ENCODE assay signal across 37 cellular contexts in the genomic region with DNA sequence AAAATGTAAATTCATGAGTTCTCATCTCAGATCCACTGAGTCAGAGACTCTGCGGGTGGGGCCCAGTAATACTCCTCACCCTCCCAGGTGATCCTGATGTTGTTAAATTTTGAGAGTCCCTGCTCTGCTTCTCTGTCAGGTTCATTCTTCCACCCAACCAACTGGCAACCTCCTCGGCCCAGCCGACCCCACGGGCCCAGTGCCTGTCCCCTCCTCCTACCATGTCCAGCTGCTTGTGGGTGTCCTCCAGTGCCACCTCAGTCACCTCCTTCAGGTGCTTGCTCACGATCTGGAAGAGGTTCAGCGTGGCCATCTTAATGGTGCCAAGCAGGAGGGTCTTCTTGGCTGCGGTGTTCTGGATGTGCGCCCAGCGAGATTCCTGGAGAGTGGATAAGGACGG. TPM values are rescaled to one million over a fixed set of nuclear protein-coding genes. Genes with fewer than 3 reads are reported as not detected.
"Had no signal": no experiment of that assay in that cellular context is flagged by ENCODE, and none has a peak within 500 bp of the region (broad histone marks: within the 10 kb centered on the region; RNA-seq: fewer than 3 reads in every experiment).

No MANE protein-coding gene starts in this region.

- H3K27ac ChIP-seq: adrenal gland, body of pancreas, brain microvascular endothelial cell, breast epithelium, VCaP had no signal

- H3K4me1 ChIP-seq: adrenal gland, body of pancreas, breast epithelium had no signal

- H3K4me1 Mint-ChIP-seq: activated CD4-positive, alpha-beta T cell treated with anti-CD3 and anti-CD28 coated beads, Interleukin-2, amount 10 ng/mL, durations not matched to agents 24 days and 14 days had no signal

- ATAC-seq: activated CD8-positive, alpha-beta T cell treated with anti-CD3 and anti-CD28 coated beads for 36 hours; activated naive CD4-positive, alpha-beta T cell treated with anti-CD3 and anti-CD28 coated beads, Interleukin-2, amount 50 U/mL, for 72 hours; activated T-cell treated with anti-CD3 and anti-CD28 coated beads, Interleukin-2, amount 50 U/mL, for 4 hours; activated T-cell treated with anti-CD3 and anti-CD28 coated beads, Interleukin-2, amount 50 U/mL, for 72 hours; activated T-helper 17 cell treated with anti-CD3 and anti-CD28 coated beads, Interleukin-2, amount 50 U/mL, for 72 hours; body of pancreas; T-cell had no signal

- H3K9me3 ChIP-seq: adrenal gland, body of pancreas, breast epithelium had no signal

- H3K9me3 Mint-ChIP-seq: activated B cell treated with CpG ODN at 0.5 μM for 24 hours; activated CD4-positive, alpha-beta memory T cell treated with anti-CD3 and anti-CD28 coated beads for 36 hours; activated CD4-positive, alpha-beta T cell treated with anti-CD3 and anti-CD28 coated beads, Interleukin-2, amount 10 ng/mL, durations not matched to agents 24 days and 14 days; activated CD8-positive, alpha-beta T cell treated with anti-CD3 and anti-CD28 coated beads for 36 hours; activated naive CD4-positive, alpha-beta T cell treated with anti-CD3 and anti-CD28 coated beads for 36 hours; activated naive CD4-positive, alpha-beta T cell treated with anti-CD3 and anti-CD28 coated beads, Interleukin-2, amount 50 U/mL, for 72 hours; activated naive CD8-positive, alpha-beta T cell treated with anti-CD3 and anti-CD28 coated beads for 36 hours; activated T-cell treated with anti-CD3 and anti-CD28 coated beads, Interleukin-2, amount 50 U/mL, for 4 hours; activated T-cell treated with anti-CD3 and anti-CD28 coated beads, Interleukin-2, amount 50 U/mL, for 72 hours; activated T-helper 1 cell treated with anti-CD3 and anti-CD28 coated beads, Interleukin-12 subunit alpha, Interleukin-12 subunit beta, Interleukin-2, Interleukin-4 antibody, amounts not matched to agents 30 ng/mL and 10 ng/mL and 1 ng/mL, durations not matched to agents 14 hours and 24 hours and 36 hours; activated T-helper 17 cell treated with anti-CD3 and anti-CD28 coated beads, Interleukin-2, amount 50 U/mL, for 72 hours; T-cell; T-helper 2 cell treated with Interferon-gamma antibody and Interleukin-4, amounts not matched to agents 5 μg/mL and 100 μg/mL, for 36 hours had no signal

- H3K27me3 ChIP-seq: adrenal gland, body of pancreas, brain microvascular endothelial cell, breast epithelium had no signal

- DNase-seq: activated B cell treated with CpG ODN at 0.5 μM for 24 hours; activated CD4-positive, alpha-beta memory T cell treated with anti-CD3 and anti-CD28 coated beads for 36 hours; activated CD4-positive, alpha-beta T cell treated with anti-CD3 and anti-CD28 coated beads for 4 hours; activated CD4-positive, alpha-beta T cell treated with anti-CD3 and anti-CD28 coated beads, Interleukin-2, amount 10 ng/mL, durations not matched to agents 24 days and 14 days; activated CD4-positive, alpha-beta T cell treated with anti-CD3 and anti-CD28 coated beads, Interleukin-2, amount 50 U/mL, for 1 hour; activated CD4-positive, alpha-beta T cell treated with anti-CD3 and anti-CD28 coated beads, Interleukin-2, amount 50 U/mL, for 4 hours; activated CD4-positive, CD25-positive, alpha-beta regulatory T cell treated with anti-CD3 and anti-CD28 coated beads, Interleukin-2, amount 50 U/mL, for 72 hours; activated CD8-positive, alpha-beta memory T cell treated with anti-CD3 and anti-CD28 coated beads, Interleukin-2, amount 50 U/mL, for 4 hours; activated CD8-positive, alpha-beta T cell treated with anti-CD3 and anti-CD28 coated beads for 36 hours; activated effector memory CD4-positive, alpha-beta T cell treated with anti-CD3 and anti-CD28 coated beads, Interleukin-2, amount 50 U/mL, for 16 hours; activated gamma-delta T cell treated with Interleukin-2 at 50 U/mL for 16 hours; activated naive CD4-positive, alpha-beta T cell; activated naive CD4-positive, alpha-beta T cell treated with anti-CD3 and anti-CD28 coated beads for 36 hours; activated naive CD4-positive, alpha-beta T cell treated with anti-CD3 and anti-CD28 coated beads, Interleukin-2, amount 50 U/mL, for 16 hours; activated naive CD8-positive, alpha-beta T cell treated with anti-CD3 and anti-CD28 coated beads for 36 hours; activated T-cell treated with anti-CD3 and anti-CD28 coated beads for 4 hours; activated T-cell treated with anti-CD3 and anti-CD28 coated beads, Interleukin-2, amount 50 U/mL, for 1 hour; activated T-cell treated with anti-CD3 and anti-CD28 coated beads, Interleukin-2, amount 50 U/mL, for 4 hours; activated T-cell treated with anti-CD3 and anti-CD28 coated beads, Interleukin-2, amount 50 U/mL, for 72 hours; adrenal gland; amniotic stem cell; aorta; body of pancreas; brain microvascular endothelial cell; central memory CD4-positive, alpha-beta T cell; T-cell; T-helper 2 cell; T-helper 9 cell had no signal

- H3K4me3 ChIP-seq: adrenal gland, body of pancreas, breast epithelium had no signal

- H3K36me3 ChIP-seq: adrenal gland, brain microvascular endothelial cell, breast epithelium had no signal

- H3K27me3 Mint-ChIP-seq: activated CD4-positive, alpha-beta memory T cell treated with anti-CD3 and anti-CD28 coated beads for 36 hours had no signal

- H3K4me3 Mint-ChIP-seq: activated B cell treated with CpG ODN at 0.5 μM for 24 hours; activated CD4-positive, alpha-beta memory T cell treated with anti-CD3 and anti-CD28 coated beads for 36 hours; activated CD4-positive, alpha-beta T cell treated with anti-CD3 and anti-CD28 coated beads, Interleukin-2, amount 10 ng/mL, durations not matched to agents 24 days and 14 days; activated CD8-positive, alpha-beta T cell treated with anti-CD3 and anti-CD28 coated beads for 36 hours; activated naive CD4-positive, alpha-beta T cell treated with anti-CD3 and anti-CD28 coated beads for 36 hours; activated naive CD8-positive, alpha-beta T cell treated with anti-CD3 and anti-CD28 coated beads for 36 hours; activated T-cell treated with anti-CD3 and anti-CD28 coated beads, Interleukin-2, amount 50 U/mL, for 4 hours; activated T-cell treated with anti-CD3 and anti-CD28 coated beads, Interleukin-2, amount 50 U/mL, for 72 hours; activated T-helper 1 cell treated with anti-CD3 and anti-CD28 coated beads, Interleukin-12 subunit alpha, Interleukin-12 subunit beta, Interleukin-2, Interleukin-4 antibody, amounts not matched to agents 30 ng/mL and 10 ng/mL and 1 ng/mL, durations not matched to agents 14 hours and 24 hours and 36 hours; activated T-helper 17 cell treated with anti-CD3 and anti-CD28 coated beads, Interleukin-2, amount 50 U/mL, for 72 hours; T-cell; T-helper 2 cell treated with Interferon-gamma antibody and Interleukin-4, amounts not matched to agents 5 μg/mL and 100 μg/mL, for 36 hours had no signal

- H3K27ac Mint-ChIP-seq: activated B cell treated with CpG ODN at 0.5 μM for 24 hours; activated CD4-positive, alpha-beta memory T cell treated with anti-CD3 and anti-CD28 coated beads for 36 hours; activated CD4-positive, alpha-beta T cell treated with anti-CD3 and anti-CD28 coated beads, Interleukin-2, amount 10 ng/mL, durations not matched to agents 24 days and 14 days; activated CD8-positive, alpha-beta T cell treated with anti-CD3 and anti-CD28 coated beads for 36 hours; activated naive CD4-positive, alpha-beta T cell treated with anti-CD3 and anti-CD28 coated beads for 36 hours; activated naive CD4-positive, alpha-beta T cell treated with anti-CD3 and anti-CD28 coated beads, Interleukin-2, amount 50 U/mL, for 72 hours; activated naive CD8-positive, alpha-beta T cell treated with anti-CD3 and anti-CD28 coated beads for 36 hours; activated T-cell treated with anti-CD3 and anti-CD28 coated beads, Interleukin-2, amount 50 U/mL, for 72 hours; activated T-helper 1 cell treated with anti-CD3 and anti-CD28 coated beads, Interleukin-12 subunit alpha, Interleukin-12 subunit beta, Interleukin-2, Interleukin-4 antibody, amounts not matched to agents 30 ng/mL and 10 ng/mL and 1 ng/mL, durations not matched to agents 14 hours and 24 hours and 36 hours; activated T-helper 17 cell treated with anti-CD3 and anti-CD28 coated beads, Interleukin-2, amount 50 U/mL, for 72 hours; T-cell; T-helper 2 cell treated with Interferon-gamma antibody and Interleukin-4, amounts not matched to agents 5 μg/mL and 100 μg/mL, for 36 hours had no signal

- H3K36me3 Mint-ChIP-seq: activated CD4-positive, alpha-beta memory T cell treated with anti-CD3 and anti-CD28 coated beads for 36 hours; activated naive CD4-positive, alpha-beta T cell treated with anti-CD3 and anti-CD28 coated beads, Interleukin-2, amount 50 U/mL, for 72 hours; T-cell had no signal

RNA-seq across cellular contexts. Expression of gene CCDC42, which starts 9.8 kb away (rescaled TPM):
- total RNA-seq: activated B cell treated with CpG ODN at 0.5 μM for 24 hours; activated naive CD4-positive, alpha-beta T cell treated with anti-CD3 and anti-CD28 coated beads for 36 hours; activated naive CD4-positive, alpha-beta T cell treated with anti-CD3 and anti-CD28 coated beads, Interleukin-2, amount 50 U/mL, for 72 hours; activated T-cell treated with anti-CD3 and anti-CD28 coated beads, Interleukin-2, amount 50 U/mL, for 4 hours; adrenal gland; astrocyte; body of pancreas; breast epithelium; cardiac septum had no signal
- polyA plus RNA-seq: adrenal gland had no signal

RNA-seq across cellular contexts. Expression of gene SPDYE4, which starts 23.5 kb away (rescaled TPM):
- total RNA-seq: activated B cell treated with CpG ODN at 0.5 μM for 24 hours; activated CD4-positive, alpha-beta memory T cell treated with anti-CD3 and anti-CD28 coated beads for 36 hours; activated CD4-positive, alpha-beta T cell treated with anti-CD3 and anti-CD28 coated beads, Interleukin-2, amount 10 ng/mL, durations not matched to agents 24 days and 14 days; activated CD8-positive, alpha-beta memory T cell treated with anti-CD3 and anti-CD28 coated beads for 36 hours; activated CD8-positive, alpha-beta T cell treated with anti-CD3 and anti-CD28 coated beads for 36 hours; activated naive CD4-positive, alpha-beta T cell treated with anti-CD3 and anti-CD28 coated beads for 36 hours; activated naive CD4-positive, alpha-beta T cell treated with anti-CD3 and anti-CD28 coated beads, Interleukin-2, amount 50 U/mL, for 72 hours; activated naive CD8-positive, alpha-beta T cell treated with anti-CD3 and anti-CD28 coated beads for 36 hours; activated T-cell treated with anti-CD3 and anti-CD28 coated beads, Interleukin-2, amount 50 U/mL, for 4 hours; activated T-cell treated with anti-CD3 and anti-CD28 coated beads, Interleukin-2, amount 50 U/mL, for 72 hours; activated T-helper 1 cell treated with anti-CD3 and anti-CD28 coated beads, Interleukin-12 subunit alpha, Interleukin-12 subunit beta, Interleukin-2, Interleukin-4 antibody, amounts not matched to agents 30 ng/mL and 10 ng/mL and 1 ng/mL, durations not matched to agents 14 hours and 24 hours and 36 hours; activated T-helper 17 cell treated with anti-CD3 and anti-CD28 coated beads, Interleukin-2, amount 50 U/mL, for 72 hours; adrenal gland; aorta; astrocyte; body of pancreas; breast epithelium; cardiac septum; T-cell had no signal
- polyA plus RNA-seq: adrenal gland, aorta had no signal
